34 cellular contexts compared by ENCODE assay signal in the genomic region with DNA sequence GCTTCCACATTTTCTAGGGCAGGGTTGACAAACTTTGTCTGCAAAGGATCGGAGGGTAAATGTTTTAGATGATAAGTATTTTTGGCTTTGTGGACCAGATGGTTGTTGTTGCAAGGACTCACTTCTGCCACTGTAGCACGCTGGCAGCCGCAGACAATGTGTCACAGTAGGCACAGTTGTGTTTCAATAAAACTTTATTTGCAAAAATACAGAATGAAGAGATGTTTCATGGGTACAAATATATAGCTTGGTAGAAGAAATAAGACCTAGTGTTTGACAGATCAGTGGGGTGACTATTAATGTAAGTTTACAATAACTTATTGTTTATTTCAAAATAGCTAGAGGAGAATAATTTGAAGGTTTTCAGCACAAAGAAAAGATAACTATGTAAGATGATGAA.
"Had no signal": no experiment of that assay in that cellular context is flagged by ENCODE, and none has a peak within 500 bp of the region (broad histone marks: within the 10 kb centered on the region; RNA-seq: fewer than 3 reads in every experiment).

No MANE protein-coding gene starts in this region.

- FAIRE-seq: bronchial epithelial cell had no signal

- ATAC-seq: activated naive CD8-positive, alpha-beta T cell treated with anti-CD3 and anti-CD28 coated beads, Interleukin-2, amount 50 U/mL, for 24 hours; Panc1; Right ventricle myocardium inferior had no signal

- H3K27ac ChIP-seq: RWPE1, VCaP had no signal

- H3K27me3 ChIP-seq: MG63 had no signal

- DNase-seq: activated B cell treated with CpG ODN at 0.5 μM for 24 hours; activated CD4-positive, alpha-beta memory T cell treated with anti-CD3 and anti-CD28 coated beads for 36 hours; activated CD4-positive, alpha-beta T cell treated with anti-CD3 and anti-CD28 coated beads for 4 hours; activated CD4-positive, alpha-beta T cell treated with anti-CD3 and anti-CD28 coated beads, Interleukin-2, amount 50 U/mL, for 1 hour; activated CD4-positive, CD25-positive, alpha-beta regulatory T cell treated with anti-CD3 and anti-CD28 coated beads, Interleukin-2, amount 50 U/mL, for 72 hours; activated CD8-positive, alpha-beta memory T cell treated with anti-CD3 and anti-CD28 coated beads, Interleukin-2, amount 50 U/mL, for 4 hours; activated effector memory CD4-positive, alpha-beta T cell treated with Interleukin-2 at 50 U/mL for 16 hours; activated naive CD4-positive, alpha-beta T cell treated with anti-CD3 and anti-CD28 coated beads, Interleukin-2, amount 10 ng/mL, durations not matched to agents 7 days and 5 days; activated naive CD8-positive, alpha-beta T cell treated with anti-CD3 and anti-CD28 coated beads, Interleukin-2, amount 50 U/mL, for 24 hours; activated T-cell treated with anti-CD3 and anti-CD28 coated beads, Interleukin-2, amount 50 U/mL, for 48 hours; anterior cingulate cortex; caudate nucleus; cerebellar nuclear complex; Kasumi-1; KG1; MG63; NCI-H1092; NCI-H1436 treated with DMSO at 0.1 percent for 48 hours; NCI-H1694 treated with DMSO at 0.1 percent for 48 hours; NCI-H2029 treated with DMSO at 0.1 percent for 48 hours; NCI-H345; NCI-H510A treated with DMSO at 0.1 percent for 48 hours; NCI-H526 treated with DMSO at 0.1 percent for 48 hours; NCI-H774; SIG-M5; SW 1271; T-helper 1 cell; T-helper 2 cell; T-helper 9 cell had no signal

- H3K4me3 ChIP-seq: MG63 had no signal

- H3K9me3 ChIP-seq: MG63 had no signal

- H3K36me3 ChIP-seq: MG63 had no signal
